ENCODE assay signal across 8 cellular contexts in genomic region chr11:57638005-57638760, GRCh38. TPM values are rescaled to one million over a fixed set of nuclear protein-coding genes. Genes with fewer than 3 reads are reported as not detected.
DNase-seq lines count a peak whose midpoint lies in the region; ATAC-seq and TF ChIP-seq lines count a peak whose summit lies in the region.

No MANE protein-coding gene starts in this region.

- peaks cover 13% of the 10 kb centered on the region for H3K4me1 Mint-ChIP-seq in activated CD8-positive, alpha-beta memory T cell treated with anti-CD3 and anti-CD28 coated beads, Interleukin-2, amount 10 ng/mL, durations not matched to agents 7 days and 5 days
- H3K4me1 Mint-ChIP-seq in activated B cell treated with CpG ODN at 0.5 μM for 24 hours: peaks cover 27% of the 10 kb centered on the region

- H3K4me3 ChIP-seq in fibroblast of the aortic adventitia (ENCODE audit: low read depth, low read length) (peak overlapping the region; percentile 97), uterus (peak overlapping the region; percentile 66 to 76)

- no peaks in the 10 kb centered on the region for H3K27me3 ChIP-seq in uterus

- CTCF ChIA-PET in activated CD8-positive, alpha-beta memory T cell treated with anti-CD3 and anti-CD28 coated beads, Interleukin-2, amount 10 ng/mL, durations not matched to agents 7 days and 5 days (lab: Charles Lee): interaction anchor here (0.8 to 10.0 kb wide), 7 partner anchors 10 to 181 kb away, joined by 3 to 267 read pairs (median 9); partner anchors contain the start of gene UBE2L6
- CTCF ChIA-PET in activated B cell treated with CpG ODN at 0.5 μM for 24 hours (lab: Charles Lee): interaction anchor here (0.7 to 5.5 kb wide), 2 partner anchors 68 to 180 kb away, joined by 3 to 61 read pairs; partner anchors contain the start of gene UBE2L6

- peak overlapping the region; percentile 93 to 95 for H3K27ac ChIP-seq in uterus

- H3K4me1 ChIP-seq in uterus: peaks cover 0 to 14% of the 10 kb centered on the region in 2 donors

- TF ChIP-seq CTCF in activated B cell treated with CpG ODN at 0.5 μM for 24 hours (IDR thresholded peaks at IDR 0.05) (no peak), fibroblast of the aortic adventitia (IDR thresholded peaks at IDR 0.05; ENCODE audit: insufficient read depth, low read length) (no peak), uterus (IDR thresholded peaks at IDR 0.05) (no peak)

- TF ChIP-seq POLR2A in uterus (IDR thresholded peaks at IDR 0.05): peak; percentile 30 to 54

- H3K36me3 ChIP-seq in uterus: no peaks in the 10 kb centered on the region

- no peaks in the 10 kb centered on the region for H3K9me3 ChIP-seq in uterus

- H3K36me3 Mint-ChIP-seq in activated CD8-positive, alpha-beta memory T cell treated with anti-CD3 and anti-CD28 coated beads, Interleukin-2, amount 10 ng/mL, durations not matched to agents 7 days and 5 days: no peaks in the 10 kb centered on the region
- no peaks in the 10 kb centered on the region for H3K36me3 Mint-ChIP-seq in activated B cell treated with CpG ODN at 0.5 μM for 24 hours (ENCODE audit: low read depth)

- POLR2A ChIA-PET in activated B cell treated with CpG ODN at 0.5 μM for 24 hours (lab: Charles Lee): interaction anchor here (0.6 to 0.7 kb wide), 4 partner anchors 41 to 180 kb away, joined by 4 to 11 read pairs (median 4); no protein-coding TSS in a partner anchor

- peak; percentile 54 for ATAC-seq in activated CD8-positive, alpha-beta memory T cell treated with anti-CD3 and anti-CD28 coated beads, Interleukin-2, amount 10 ng/mL, durations not matched to agents 7 days and 5 days
- ATAC-seq in activated B cell treated with CpG ODN at 0.5 μM for 24 hours (ENCODE audit: low read depth): no peak
- ATAC-seq in GM19035 (IDR thresholded peaks at IDR 0.05; ENCODE audit: unreplicated experiment): no peak

- no peaks in the 10 kb centered on the region for H3K9me3 Mint-ChIP-seq in activated CD8-positive, alpha-beta memory T cell treated with anti-CD3 and anti-CD28 coated beads, Interleukin-2, amount 10 ng/mL, durations not matched to agents 7 days and 5 days (ENCODE audit: low read depth)
- no peaks in the 10 kb centered on the region for H3K9me3 Mint-ChIP-seq in activated B cell treated with CpG ODN at 0.5 μM for 24 hours

- H3K27ac Mint-ChIP-seq in activated CD8-positive, alpha-beta memory T cell treated with anti-CD3 and anti-CD28 coated beads, Interleukin-2, amount 10 ng/mL, durations not matched to agents 7 days and 5 days: no peak overlapping the region
- no peak overlapping the region for H3K27ac Mint-ChIP-seq in activated B cell treated with CpG ODN at 0.5 μM for 24 hours

- H3K4me3 Mint-ChIP-seq in activated CD8-positive, alpha-beta memory T cell treated with anti-CD3 and anti-CD28 coated beads, Interleukin-2, amount 10 ng/mL, durations not matched to agents 7 days and 5 days: peak overlapping the region; percentile 80
- H3K4me3 Mint-ChIP-seq in activated B cell treated with CpG ODN at 0.5 μM for 24 hours: peak overlapping the region; percentile 86

- intact Hi-C loops in activated B cell treated with CpG ODN at 0.5 μM for 24 hours (cut with micrococcal nuclease): no loop called here
- intact Hi-C loops in uterus (cut with DNase I; ENCODE audit: low total_unique reads): loop anchor here (5.0 kb wide), 1 partner anchor 71 kb away; the partner anchor contains the start of gene UBE2L6

- DNase-seq in activated CD8-positive, alpha-beta memory T cell treated with anti-CD3 and anti-CD28 coated beads, Interleukin-2, amount 10 ng/mL, durations not matched to agents 7 days and 5 days: no peak
- no peak for DNase-seq in activated CD8-positive, alpha-beta memory T cell treated with anti-CD3 and anti-CD28 coated beads, Interleukin-2, amount 50 U/mL, for 4 hours
- DNase-seq in NCI-H1092 treated with DMSO at 0.1 percent for 48 hours (lab: John Stamatoyannopoulos, UW): peak; percentile 50
- no peak for DNase-seq in activated B cell treated with CpG ODN at 0.5 μM for 24 hours
- peak; percentile 84 for DNase-seq in fibroblast of the aortic adventitia (ENCODE audit: low read depth)
- DNase-seq in myocyte (ENCODE audit: low read depth): peak; percentile 92
- peak; percentile 82 to 90 for DNase-seq in uterus

- H3K27me3 Mint-ChIP-seq in activated CD8-positive, alpha-beta memory T cell treated with anti-CD3 and anti-CD28 coated beads, Interleukin-2, amount 10 ng/mL, durations not matched to agents 7 days and 5 days: peaks cover 48% of the 10 kb centered on the region
- peaks cover 39% of the 10 kb centered on the region for H3K27me3 Mint-ChIP-seq in activated B cell treated with CpG ODN at 0.5 μM for 24 hours

RNA-seq across cellular contexts. Expression of gene YPEL4, which starts 11.5 kb away (rescaled TPM):
- 1 to 10 TPM in 1 of 2 experiments, under 1 TPM in 1; 0.42 to 1.0 TPM for total RNA-seq in activated CD8-positive, alpha-beta memory T cell treated with anti-CD3 and anti-CD28 coated beads, Interleukin-2, amount 10 ng/mL, durations not matched to agents 7 days and 5 days
- total RNA-seq in activated B cell treated with CpG ODN at 0.5 μM for 24 hours (not detected in 2 replicates), fibroblast of the aortic adventitia (ENCODE audit: low replicate concordance) (1.4 and 1.7 TPM in 2 replicates), myocyte (1.2 and 2.2 TPM in 2 replicates), uterus (1 to 10 TPM in 3 of 4 donors, under 1 TPM in 1; 0.26 to 7.6 (median 2.7) TPM)
- 1.7 TPM for polyA plus RNA-seq in myocyte (2012)

RNA-seq across cellular contexts. Expression of gene CLP1, which starts 19.4 kb away (rescaled TPM):
- total RNA-seq in activated CD8-positive, alpha-beta memory T cell treated with anti-CD3 and anti-CD28 coated beads, Interleukin-2, amount 10 ng/mL, durations not matched to agents 7 days and 5 days: 10 to 100 TPM; 15.7 to 22.6 TPM
- total RNA-seq in activated B cell treated with CpG ODN at 0.5 μM for 24 hours (20.4 and 20.9 TPM in 2 replicates), fibroblast of the aortic adventitia (ENCODE audit: low replicate concordance) (12.6 and 16.2 TPM in 2 replicates), myocyte (12.3 and 14.3 TPM in 2 replicates), uterus (10 to 100 TPM in 2 of 4 donors, 1 to 10 TPM in 2; 3.1 to 24.4 (median 12.2) TPM)
- 11.0 TPM for polyA plus RNA-seq in myocyte (2012)

RNA-seq across cellular contexts. Expression of gene ZDHHC5, which starts 29.7 kb away (rescaled TPM):
- 10 to 100 TPM; 74.5 to 75.9 TPM for total RNA-seq in activated CD8-positive, alpha-beta memory T cell treated with anti-CD3 and anti-CD28 coated beads, Interleukin-2, amount 10 ng/mL, durations not matched to agents 7 days and 5 days
- 50.9 and 60.7 TPM in 2 replicates for total RNA-seq in activated B cell treated with CpG ODN at 0.5 μM for 24 hours
- 30.0 and 49.6 TPM in 2 replicates for total RNA-seq in fibroblast of the aortic adventitia (ENCODE audit: low replicate concordance)
- total RNA-seq in myocyte: 42.8 and 47.4 TPM in 2 replicates
- polyA plus RNA-seq in myocyte (2012): 63.4 TPM
- total RNA-seq in uterus: 10 to 100 TPM; 27.2 to 50.6 (median 34.6) TPM

RNA-seq across cellular contexts. Expression of gene SERPING1, which starts 40.7 kb away (rescaled TPM):
- not detected for total RNA-seq in activated CD8-positive, alpha-beta memory T cell treated with anti-CD3 and anti-CD28 coated beads, Interleukin-2, amount 10 ng/mL, durations not matched to agents 7 days and 5 days
- total RNA-seq in activated B cell treated with CpG ODN at 0.5 μM for 24 hours (not detected in 2 replicates), fibroblast of the aortic adventitia (ENCODE audit: low replicate concordance) (64.9 and 77.0 TPM in 2 replicates), myocyte (4.1 TPM in 2 replicates), uterus (100 to 1,000 TPM in 3 of 4 donors, 10 to 100 TPM in 1; 39.3 to 742 (median 362) TPM)
- 12.6 TPM for polyA plus RNA-seq in myocyte (2012)

Comparison
In these comparisons a context has a peak if more than half of its experiments do, and no peak if none do; other contexts are left out.
1. DNase-seq: peak in NCI-H1092 treated with DMSO at 0.1 percent for 48 hours (single experiment), fibroblast of the aortic adventitia (single experiment), myocyte (single experiment) and uterus (2 of 2); none in activated CD8-positive, alpha-beta memory T cell treated with anti-CD3 and anti-CD28 coated beads, Interleukin-2, amount 10 ng/mL, durations not matched to agents 7 days and 5 days (single experiment), activated CD8-positive, alpha-beta memory T cell treated with anti-CD3 and anti-CD28 coated beads, Interleukin-2, amount 50 U/mL, for 4 hours (single experiment) and activated B cell treated with CpG ODN at 0.5 μM for 24 hours (single experiment).